Comparison of ENCODE assay signal across 8 cellular contexts in the genomic region with DNA sequence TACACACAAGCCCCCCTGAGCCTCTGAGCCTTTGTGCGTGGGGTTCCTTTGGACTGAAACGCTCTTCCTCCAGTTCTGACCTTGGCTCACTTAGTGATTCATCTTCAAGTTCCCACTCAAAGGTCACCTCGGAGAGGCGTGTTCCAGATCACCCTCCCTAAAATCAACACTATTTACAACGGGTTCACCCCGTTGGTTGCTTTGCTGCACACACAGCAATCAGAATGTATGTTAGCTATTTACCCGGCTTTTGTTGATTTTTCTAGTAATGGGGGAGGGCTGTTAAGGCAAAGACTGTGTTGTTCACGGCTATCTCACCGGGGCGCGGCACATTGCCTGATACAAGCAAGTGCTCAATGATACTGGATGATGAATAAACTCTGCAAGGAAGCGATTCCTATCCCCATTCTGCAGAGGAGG. TPM values are rescaled to one million over a fixed set of nuclear protein-coding genes. Genes with fewer than 3 reads are reported as not detected.
DNase-seq lines count a peak whose midpoint lies in the region; ATAC-seq lines count a peak whose summit lies in the region.

No MANE protein-coding gene starts in this region.

- H3K27ac ChIP-seq in subcutaneous abdominal adipose tissue (ENCODE audit: low read depth, low read length), result no peak overlapping the region

- peak overlapping the region; percentile 91 for H3K4me3 ChIP-seq in adipocyte (ENCODE audit: low read length)
- peak overlapping the region; percentile 61 to 91 (median 90) for H3K4me3 ChIP-seq in subcutaneous abdominal adipose tissue (ENCODE audit: low read depth in 1 of 5, low read length in 5 of 5)

- peak overlapping the region; percentile 83 for H3K27ac Mint-ChIP-seq in activated CD4-positive, alpha-beta T cell treated with anti-CD3 and anti-CD28 coated beads, Interleukin-2, amount 10 ng/mL, durations not matched to agents 7 days and 5 days

- POLR2A ChIA-PET in activated CD4-positive, alpha-beta T cell treated with anti-CD3 and anti-CD28 coated beads, Interleukin-2, amount 10 ng/mL, durations not matched to agents 7 days and 5 days (lab: Charles Lee), result no interaction called here

- peak overlapping the region; percentile 84 for H3K4me3 Mint-ChIP-seq in activated CD4-positive, alpha-beta T cell treated with anti-CD3 and anti-CD28 coated beads, Interleukin-2, amount 10 ng/mL, durations not matched to agents 7 days and 5 days

- H3K9me3 ChIP-seq in adipocyte (ENCODE audit: control insufficient read depth, low read length) (no peaks in the 10 kb centered on the region), subcutaneous abdominal adipose tissue (ENCODE audit: control insufficient read depth in 5 of 5, low read length in 5 of 5) (no peaks in the 10 kb centered on the region)

- H3K27me3 Mint-ChIP-seq in activated CD4-positive, alpha-beta T cell treated with anti-CD3 and anti-CD28 coated beads, Interleukin-2, amount 10 ng/mL, durations not matched to agents 7 days and 5 days, result no peaks in the 10 kb centered on the region

- no peaks in the 10 kb centered on the region for H3K9me3 Mint-ChIP-seq in activated CD4-positive, alpha-beta T cell treated with anti-CD3 and anti-CD28 coated beads, Interleukin-2, amount 10 ng/mL, durations not matched to agents 7 days and 5 days

- ATAC-seq in HG03095 (IDR thresholded peaks at IDR 0.05; ENCODE audit: unreplicated experiment), result no peak

- H3K36me3 Mint-ChIP-seq in activated CD4-positive, alpha-beta T cell treated with anti-CD3 and anti-CD28 coated beads, Interleukin-2, amount 10 ng/mL, durations not matched to agents 7 days and 5 days (ENCODE audit: low read depth), result no peaks in the 10 kb centered on the region

- H3K4me1 ChIP-seq in adipocyte (ENCODE audit: control insufficient read depth, insufficient read depth, low read length), result peaks cover 12% of the 10 kb centered on the region
- peaks cover 2 to 27% (median 18%) of the 10 kb centered on the region in 5 donors for H3K4me1 ChIP-seq in subcutaneous abdominal adipose tissue (ENCODE audit: control insufficient read depth in 5 of 5, insufficient read depth in 5 of 5, low read length in 5 of 5)

- H3K9ac ChIP-seq in adipocyte (ENCODE audit: low read length) (peak overlapping the region; percentile 89), subcutaneous abdominal adipose tissue (ENCODE audit: low read length in 5 of 5) (peak overlapping the region; percentile 56 to 87 (median 70))

- peaks cover 4% of the 10 kb centered on the region for H3K27me3 ChIP-seq in adipocyte (replicated peaks; ENCODE audit: control insufficient read depth, insufficient read depth, low read length)
- H3K27me3 ChIP-seq in subcutaneous abdominal adipose tissue (ENCODE audit: control insufficient read depth in 5 of 5, insufficient read depth in 4 of 5, low read length in 5 of 5), result no peaks in the 10 kb centered on the region

- H3K4me1 Mint-ChIP-seq in activated CD4-positive, alpha-beta T cell treated with anti-CD3 and anti-CD28 coated beads, Interleukin-2, amount 10 ng/mL, durations not matched to agents 7 days and 5 days, result peaks cover 26% of the 10 kb centered on the region

- DNase-seq in activated CD4-positive, alpha-beta T cell treated with anti-CD3 and anti-CD28 coated beads, Interleukin-2, amount 10 ng/mL, durations not matched to agents 7 days and 5 days, result no peak
- DNase-seq in activated CD4-positive, alpha-beta T cell treated with anti-CD3 and anti-CD28 coated beads, Interleukin-2, amount 50 U/mL, for 4 hours, result no peak
- DNase-seq in adipocyte (ENCODE audit: low read depth) (no peak), kidney glomerular epithelial cell (lab: John Stamatoyannopoulos, UW) (peak; percentile 4), putamen (ENCODE audit: low spot score) (no peak)
- DNase-seq in stimulated activated CD4-positive, alpha-beta T cell treated with anti-CD3 and anti-CD28 coated beads, Interleukin-1b, Interleukin-23, amount 100 ng/mL, for 48 hours, result no peak

- no peaks in the 10 kb centered on the region for H3K36me3 ChIP-seq in adipocyte (ENCODE audit: control insufficient read depth, insufficient read depth, low read length, severe bottlenecking)
- peaks cover 0 to 28% (median 17%) of the 10 kb centered on the region in 5 donors for H3K36me3 ChIP-seq in subcutaneous abdominal adipose tissue (ENCODE audit: control insufficient read depth in 5 of 5, insufficient read depth in 5 of 5, low read length in 5 of 5)

- CTCF ChIA-PET in activated CD4-positive, alpha-beta T cell treated with anti-CD3 and anti-CD28 coated beads, Interleukin-2, amount 10 ng/mL, durations not matched to agents 7 days and 5 days (lab: Charles Lee), result no interaction called here

RNA-seq across cellular contexts. Expression of gene NAGPA, which starts 1.0 kb away (rescaled TPM):
- total RNA-seq in activated CD4-positive, alpha-beta T cell treated with anti-CD3 and anti-CD28 coated beads, Interleukin-2, amount 10 ng/mL, durations not matched to agents 7 days and 5 days, result 10 to 100 TPM; 16.8 to 18.8 TPM

RNA-seq across cellular contexts. Expression of gene C16orf89, which starts 33.0 kb away (rescaled TPM):
- not detected for total RNA-seq in activated CD4-positive, alpha-beta T cell treated with anti-CD3 and anti-CD28 coated beads, Interleukin-2, amount 10 ng/mL, durations not matched to agents 7 days and 5 days

RNA-seq across cellular contexts. Expression of gene ALG1, which starts 38.9 kb away (rescaled TPM):
- total RNA-seq in activated CD4-positive, alpha-beta T cell treated with anti-CD3 and anti-CD28 coated beads, Interleukin-2, amount 10 ng/mL, durations not matched to agents 7 days and 5 days, result 10 to 100 TPM; 24.5 to 26.0 TPM
